In genomic region chr17:59791603-59792457, GRCh38 we compare ENCODE assay signal across 1 cellular context.
TF ChIP-seq lines count a peak whose summit lies in the region.

No MANE protein-coding gene starts in this region.

TF ChIP-seq in SK-N-SH, 30 proteins besides CTCF, POLR2A, EP300 and RAD21 (continued from another document):
- TF ChIP-seq REST (IDR thresholded peaks at IDR 0.05; ENCODE audit: low read depth, low read length): 0 out of 2 replicates have a peak, but pooled peaks have one; percentile 15
- TF ChIP-seq, protein P1, sequence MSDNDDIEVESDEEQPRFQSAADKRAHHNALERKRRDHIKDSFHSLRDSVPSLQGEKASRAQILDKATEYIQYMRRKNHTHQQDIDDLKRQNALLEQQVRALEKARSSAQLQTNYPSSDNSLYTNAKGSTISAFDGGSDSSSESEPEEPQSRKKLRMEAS (IDR thresholded peaks at IDR 0.05; ENCODE audit: low read depth): peak; percentile 50; the same call in 1 of the 2 replicates
- TF ChIP-seq, protein P2, sequence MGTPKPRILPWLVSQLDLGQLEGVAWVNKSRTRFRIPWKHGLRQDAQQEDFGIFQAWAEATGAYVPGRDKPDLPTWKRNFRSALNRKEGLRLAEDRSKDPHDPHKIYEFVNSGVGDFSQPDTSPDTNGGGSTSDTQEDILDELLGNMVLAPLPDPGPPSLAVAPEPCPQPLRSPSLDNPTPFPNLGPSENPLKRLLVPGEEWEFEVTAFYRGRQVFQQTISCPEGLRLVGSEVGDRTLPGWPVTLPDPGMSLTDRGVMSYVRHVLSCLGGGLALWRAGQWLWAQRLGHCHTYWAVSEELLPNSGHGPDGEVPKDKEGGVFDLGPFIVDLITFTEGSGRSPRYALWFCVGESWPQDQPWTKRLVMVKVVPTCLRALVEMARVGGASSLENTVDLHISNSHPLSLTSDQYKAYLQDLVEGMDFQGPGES (IDR thresholded peaks at IDR 0.05; ENCODE audit: low read depth, low read length): no peak
- peak; percentile 41; the same call in 1 of the 2 replicates for TF ChIP-seq MEF2A (IDR thresholded peaks at IDR 0.05; ENCODE audit: borderline replicate concordance, low read depth)
- no peak for TF ChIP-seq NRF1 (IDR thresholded peaks at IDR 0.05; ENCODE audit: low read depth, low read length)
- TF ChIP-seq FOSL2 (IDR thresholded peaks at IDR 0.05; ENCODE audit: borderline replicate concordance, low read depth): 0 out of 2 replicates have a peak, but pooled peaks have one; percentile 17
- TF ChIP-seq FOXM1 (IDR thresholded peaks at IDR 0.05; ENCODE audit: low read depth): peak; percentile 85
- TF ChIP-seq, protein P3, sequence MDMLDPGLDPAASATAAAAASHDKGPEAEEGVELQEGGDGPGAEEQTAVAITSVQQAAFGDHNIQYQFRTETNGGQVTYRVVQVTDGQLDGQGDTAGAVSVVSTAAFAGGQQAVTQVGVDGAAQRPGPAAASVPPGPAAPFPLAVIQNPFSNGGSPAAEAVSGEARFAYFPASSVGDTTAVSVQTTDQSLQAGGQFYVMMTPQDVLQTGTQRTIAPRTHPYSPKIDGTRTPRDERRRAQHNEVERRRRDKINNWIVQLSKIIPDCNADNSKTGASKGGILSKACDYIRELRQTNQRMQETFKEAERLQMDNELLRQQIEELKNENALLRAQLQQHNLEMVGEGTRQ (IDR thresholded peaks at IDR 0.05; ENCODE audit: borderline replicate concordance, low read depth, low read length): no peak
- TF ChIP-seq TCF12 (IDR thresholded peaks at IDR 0.05): peak; percentile 86
- peak; percentile 66; the same call in 1 of the 2 replicates for TF ChIP-seq TEAD4 (IDR thresholded peaks at IDR 0.05; ENCODE audit: borderline replicate concordance, insufficient read depth)
- peak; percentile 64 for TF ChIP-seq JUND (IDR thresholded peaks at IDR 0.05)
- TF ChIP-seq MXI1 (IDR thresholded peaks at IDR 0.05; ENCODE audit: low read depth, low read length): no peak
- TF ChIP-seq USF1 (IDR thresholded peaks at IDR 0.05; ENCODE audit: borderline replicate concordance, low read depth): no peak
- TF ChIP-seq RXRA (IDR thresholded peaks at IDR 0.05; ENCODE audit: borderline replicate concordance, low read depth): peak; percentile 51
